24 cellular contexts compared by ENCODE assay signal in the genomic region with DNA sequence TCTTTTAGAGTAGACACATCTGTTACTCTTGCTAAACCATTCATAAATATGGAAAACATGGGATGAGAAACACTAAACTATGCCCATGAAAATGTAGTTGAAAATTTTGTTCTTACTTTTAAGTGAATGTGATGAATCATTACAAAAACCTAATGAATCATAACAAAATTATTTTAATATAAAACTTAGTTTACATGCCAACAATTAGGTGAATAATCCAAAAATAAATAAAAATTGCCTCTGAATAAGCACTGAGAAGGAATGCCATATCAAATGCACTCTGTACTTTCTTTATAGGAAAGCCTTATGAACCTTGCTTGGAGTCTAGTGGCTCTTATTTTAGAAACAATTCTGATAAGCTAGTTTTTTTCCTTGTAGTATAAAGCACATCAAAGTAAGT.
DNase-seq lines count a peak whose midpoint lies in the region; ATAC-seq and TF ChIP-seq lines count a peak whose summit lies in the region.
"Had no signal": no experiment of that assay in that cellular context is flagged by ENCODE, and none has a peak within 500 bp of the region (broad histone marks: within the 10 kb centered on the region; RNA-seq: fewer than 3 reads in every experiment).

No MANE protein-coding gene starts in this region.

- ATAC-seq in SK-N-SH treated with all-trans-retinoic acid at 6 μM for 48 hours (peak; percentile 66), GM21447 (IDR thresholded peaks at IDR 0.05; ENCODE audit: unreplicated experiment) (no peak), HG03521 (IDR thresholded peaks at IDR 0.05; ENCODE audit: unreplicated experiment) (no peak)
- ATAC-seq: activated T-cell treated with anti-CD3 and anti-CD28 coated beads, Interleukin-2, amount 50 U/mL, for 72 hours; left colon; stimulated activated naive CD8-positive, alpha-beta T cell treated with anti-CD3 and anti-CD28 coated beads, Interleukin-15, Interleukin-2, amounts not matched to agents 100 U/mL and 50 U/mL, for 24 hours; T-helper 17 cell had no signal

- DNase-seq in AG09319 (ENCODE audit: extremely low read depth, low read depth) = peak; percentile 23
- peak; percentile 16 for DNase-seq in GM04504 (ENCODE audit: low read depth)
- peak; percentile 45 for DNase-seq in fibroblast of peridontal ligament (ENCODE audit: extremely low read depth)
- no peak for DNase-seq in stimulated activated CD8-positive, alpha-beta memory T cell treated with anti-CD3 and anti-CD28 coated beads, Interleukin-4, amount 100 ng/mL, for 48 hours
- no peak for DNase-seq in NCI-H524 treated with DMSO at 0.1 percent for 48 hours (lab: John Stamatoyannopoulos, UW)
- DNase-seq: activated CD4-positive, alpha-beta T cell treated with anti-CD3 and anti-CD28 coated beads for 48 hours; activated naive CD4-positive, alpha-beta T cell treated with anti-CD3 and anti-CD28 coated beads for 36 hours; activated T-cell treated with anti-CD3 and anti-CD28 coated beads, Interleukin-2, amount 50 U/mL, for 72 hours; amygdala; effector CD4-positive, alpha-beta T cell; glutamatergic neuron; left colon; mesendoderm; NCI-H146; NCI-H82; SJCRH30; spleen; stimulated activated CD4-positive, alpha-beta T cell treated with anti-CD3 and anti-CD28 coated beads, Interleukin-4, amount 100 ng/mL, for 1 hour; stimulated activated naive CD8-positive, alpha-beta T cell treated with anti-CD3 and anti-CD28 coated beads, Interleukin-15, Interleukin-2, amounts not matched to agents 100 U/mL and 50 U/mL, for 24 hours; T-helper 17 cell; tibial artery had no signal

- TF ChIP-seq CTCF in AG09319 (IDR thresholded peaks at IDR 0.05; ENCODE audit: low read depth, low read length) = no peak

TF ChIP-seq in SK-N-SH treated with all-trans-retinoic acid at 6 μM for 48 hours, 23 proteins besides CTCF, POLR2A, EP300 and RAD21:
- TF ChIP-seq ZNF565 (CRISPR knock-in tag; conservative IDR thresholded peaks at IDR 0.05; ENCODE audit: low read depth) = no peak
- no peak for TF ChIP-seq OSR1 (CRISPR knock-in tag; IDR thresholded peaks at IDR 0.05)
- TF ChIP-seq RARB (CRISPR knock-in tag; IDR thresholded peaks at IDR 0.05) = no peak
- TF ChIP-seq ZNF70 (CRISPR knock-in tag; IDR thresholded peaks at IDR 0.05) = no peak
- TF ChIP-seq, protein P1, sequence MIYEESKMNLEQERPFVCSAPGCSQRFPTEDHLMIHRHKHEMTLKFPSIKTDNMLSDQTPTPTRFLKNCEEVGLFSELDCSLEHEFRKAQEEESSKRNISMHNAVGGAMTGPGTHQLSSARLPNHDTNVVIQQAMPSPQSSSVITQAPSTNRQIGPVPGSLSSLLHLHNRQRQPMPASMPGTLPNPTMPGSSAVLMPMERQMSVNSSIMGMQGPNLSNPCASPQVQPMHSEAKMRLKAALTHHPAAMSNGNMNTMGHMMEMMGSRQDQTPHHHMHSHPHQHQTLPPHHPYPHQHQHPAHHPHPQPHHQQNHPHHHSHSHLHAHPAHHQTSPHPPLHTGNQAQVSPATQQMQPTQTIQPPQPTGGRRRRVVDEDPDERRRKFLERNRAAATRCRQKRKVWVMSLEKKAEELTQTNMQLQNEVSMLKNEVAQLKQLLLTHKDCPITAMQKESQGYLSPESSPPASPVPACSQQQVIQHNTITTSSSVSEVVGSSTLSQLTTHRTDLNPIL (CRISPR knock-in tag; IDR thresholded peaks at IDR 0.05; ENCODE audit: low read depth) = no peak
- no peak for TF ChIP-seq SNAI2 (CRISPR knock-in tag; IDR thresholded peaks at IDR 0.05)
- no peak for TF ChIP-seq PPARA (CRISPR knock-in tag; IDR thresholded peaks at IDR 0.05; ENCODE audit: borderline replicate concordance)
- TF ChIP-seq, protein P2, sequence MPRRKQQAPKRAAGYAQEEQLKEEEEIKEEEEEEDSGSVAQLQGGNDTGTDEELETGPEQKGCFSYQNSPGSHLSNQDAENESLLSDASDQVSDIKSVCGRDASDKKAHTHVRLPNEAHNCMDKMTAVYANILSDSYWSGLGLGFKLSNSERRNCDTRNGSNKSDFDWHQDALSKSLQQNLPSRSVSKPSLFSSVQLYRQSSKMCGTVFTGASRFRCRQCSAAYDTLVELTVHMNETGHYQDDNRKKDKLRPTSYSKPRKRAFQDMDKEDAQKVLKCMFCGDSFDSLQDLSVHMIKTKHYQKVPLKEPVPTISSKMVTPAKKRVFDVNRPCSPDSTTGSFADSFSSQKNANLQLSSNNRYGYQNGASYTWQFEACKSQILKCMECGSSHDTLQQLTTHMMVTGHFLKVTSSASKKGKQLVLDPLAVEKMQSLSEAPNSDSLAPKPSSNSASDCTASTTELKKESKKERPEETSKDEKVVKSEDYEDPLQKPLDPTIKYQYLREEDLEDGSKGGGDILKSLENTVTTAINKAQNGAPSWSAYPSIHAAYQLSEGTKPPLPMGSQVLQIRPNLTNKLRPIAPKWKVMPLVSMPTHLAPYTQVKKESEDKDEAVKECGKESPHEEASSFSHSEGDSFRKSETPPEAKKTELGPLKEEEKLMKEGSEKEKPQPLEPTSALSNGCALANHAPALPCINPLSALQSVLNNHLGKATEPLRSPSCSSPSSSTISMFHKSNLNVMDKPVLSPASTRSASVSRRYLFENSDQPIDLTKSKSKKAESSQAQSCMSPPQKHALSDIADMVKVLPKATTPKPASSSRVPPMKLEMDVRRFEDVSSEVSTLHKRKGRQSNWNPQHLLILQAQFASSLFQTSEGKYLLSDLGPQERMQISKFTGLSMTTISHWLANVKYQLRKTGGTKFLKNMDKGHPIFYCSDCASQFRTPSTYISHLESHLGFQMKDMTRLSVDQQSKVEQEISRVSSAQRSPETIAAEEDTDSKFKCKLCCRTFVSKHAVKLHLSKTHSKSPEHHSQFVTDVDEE (CRISPR knock-in tag; IDR thresholded peaks at IDR 0.05) = no peak
- TF ChIP-seq ZNF8 (CRISPR knock-in tag; IDR thresholded peaks at IDR 0.05) = no peak
- no peak for TF ChIP-seq GLIS3 (CRISPR knock-in tag; IDR thresholded peaks at IDR 0.05)
- TF ChIP-seq TOX (CRISPR knock-in tag; IDR thresholded peaks at IDR 0.05; ENCODE audit: borderline replicate concordance) = no peak

Comparison
In these comparisons a context has a peak if more than half of its experiments do, and no peak if none do; other contexts are left out.
1. DNase-seq: peak in AG09319 (single experiment), GM04504 (single experiment) and fibroblast of peridontal ligament (single experiment); none in stimulated activated CD8-positive, alpha-beta memory T cell treated with anti-CD3 and anti-CD28 coated beads, Interleukin-4, amount 100 ng/mL, for 48 hours (single experiment) and NCI-H524 treated with DMSO at 0.1 percent for 48 hours (single experiment).